In genomic region chr2:38121481-38121880, GRCh38 we compare ENCODE assay signal across 13 cellular contexts. TPM values are rescaled to one million over a fixed set of nuclear protein-coding genes. Genes with fewer than 3 reads are reported as not detected.
DNase-seq lines count a peak whose midpoint lies in the region; FAIRE-seq and TF ChIP-seq lines count a peak whose summit lies in the region.
"Had no signal": no experiment of that assay in that cellular context is flagged by ENCODE, and none has a peak within 500 bp of the region (broad histone marks: within the 10 kb centered on the region; RNA-seq: fewer than 3 reads in every experiment).

No MANE protein-coding gene starts in this region.

- 94% methylated on average over 2 of the region's 2 CpGs for WGBS in esophagus muscularis mucosa
- WGBS in smooth muscle cell (ENCODE audit: low lambda C conversion rate) = 91% methylated on average over 2 of the region's 2 CpGs

- TF ChIP-seq CTCF in esophagus muscularis mucosa (IDR thresholded peaks at IDR 0.05) (no peak), smooth muscle cell (IDR thresholded peaks at IDR 0.05; ENCODE audit: borderline replicate concordance, insufficient read depth, poor library complexity, severe bottlenecking) (no peak)

- TF ChIP-seq EP300 in esophagus muscularis mucosa (IDR thresholded peaks at IDR 0.05) = no peak

- no peaks in the 10 kb centered on the region for H4K20me1 ChIP-seq in smooth muscle cell (ENCODE audit: low read depth)
- H4K20me1 ChIP-seq: BLaER1 had no signal

- H3K27ac ChIP-seq in esophagus muscularis mucosa (replicated peaks in 1 of 4) (no peak overlapping the region), smooth muscle cell (ENCODE audit: low read depth) (no peak overlapping the region)
- H3K27ac ChIP-seq: BLaER1, GM23248 had no signal

- peak overlapping the region; percentile 20 for H2AFZ ChIP-seq in smooth muscle cell (ENCODE audit: low read depth)

- FAIRE-seq in GM12891 (lab: Jason Lieb, UNC) = no peak
- FAIRE-seq: H54 had no signal

- H3K27me3 ChIP-seq in esophagus muscularis mucosa = no peaks in the 10 kb centered on the region
- no peaks in the 10 kb centered on the region for H3K27me3 ChIP-seq in smooth muscle cell (ENCODE audit: low read depth)
- H3K27me3 ChIP-seq: BLaER1 had no signal

- no peaks in the 10 kb centered on the region for H3K79me2 ChIP-seq in smooth muscle cell (ENCODE audit: low read depth)

- no peaks in the 10 kb centered on the region for H3K36me3 ChIP-seq in esophagus muscularis mucosa
- H3K36me3 ChIP-seq in smooth muscle cell (ENCODE audit: low read depth) = no peaks in the 10 kb centered on the region
- H3K36me3 ChIP-seq: BLaER1 had no signal

- peak; percentile 32 for DNase-seq in NCI-H2171 treated with DMSO at 0.1 percent for 48 hours (lab: John Stamatoyannopoulos, UW)
- no peak for DNase-seq in NCI-H2171 (lab: John Stamatoyannopoulos, UW)
- no peak for DNase-seq in GM12891 (ENCODE audit: insufficient read length, low spot score)
- DNase-seq in esophagus muscularis mucosa (ENCODE audit: extremely low spot score) = peak; percentile 31
- no peak for DNase-seq in smooth muscle cell (lab: John Stamatoyannopoulos, UW; ENCODE audit: unreplicated experiment)
- no peak for DNase-seq in HT-29 (ENCODE audit: low spot score)
- DNase-seq in islet precursor cell = no peak
- DNase-seq: 8988T; AML-193; CD4-positive, CD25-positive, alpha-beta regulatory T cell; GM23248 had no signal

- H3K4me3 ChIP-seq in esophagus muscularis mucosa (no peak overlapping the region), smooth muscle cell (no peak overlapping the region)
- H3K4me3 ChIP-seq: BLaER1, GM23248 had no signal

- H3K4me1 ChIP-seq in esophagus muscularis mucosa (peaks cover 0 to 4% (median 0%) of the 10 kb centered on the region in 4 donors), smooth muscle cell (ENCODE audit: low read depth) (no peaks in the 10 kb centered on the region)
- H3K4me1 ChIP-seq: BLaER1 had no signal

- no peaks in the 10 kb centered on the region for H3F3A ChIP-seq in smooth muscle cell (ENCODE audit: low read depth)

- H3K4me2 ChIP-seq in smooth muscle cell = no peak overlapping the region
- H3K4me2 ChIP-seq: BLaER1 had no signal

- no peak for TF ChIP-seq POLR2A in GM12891 (IDR thresholded peaks at IDR 0.05; ENCODE audit: low read depth, low read length)
- TF ChIP-seq POLR2A in esophagus muscularis mucosa (IDR thresholded peaks at IDR 0.05; ENCODE audit: low read depth) = no peak

- no peak overlapping the region for H3K9ac ChIP-seq in smooth muscle cell (ENCODE audit: low read depth)
- H3K9ac ChIP-seq: BLaER1, GM23248 had no signal

- intact Hi-C loops in esophagus muscularis mucosa (cut with DNase I) = no loop called here

- no peaks in the 10 kb centered on the region for H3K9me3 ChIP-seq in esophagus muscularis mucosa
- no peaks in the 10 kb centered on the region for H3K9me3 ChIP-seq in smooth muscle cell (replicated peaks; ENCODE audit: low read depth)

TF ChIP-seq in GM12891, 5 proteins besides CTCF, POLR2A, EP300 and RAD21:
- TF ChIP-seq POLR2AphosphoS5 (IDR thresholded peaks at IDR 0.05; ENCODE audit: low read depth, low read length) (no peak), SPI1 (IDR thresholded peaks at IDR 0.05; ENCODE audit: low read depth, low read length) (0 out of 2 replicates have a peak, but pooled peaks have one; percentile 19)

RNA-seq across cellular contexts. Expression of gene CYP1B1, which starts 45.5 kb away (rescaled TPM):
- polyA plus RNA-seq in GM12891 (2012; ENCODE audit: low read depth, missing spikeins) = 21.9 TPM
- total RNA-seq in esophagus muscularis mucosa (10 to 100 TPM; 20.8 to 60.3 (median 37.6) TPM), smooth muscle cell (23.2 and 42.6 TPM in 2 replicates)
- polyA plus RNA-seq in smooth muscle cell = 29.6 and 47.7 TPM in 2 replicates
- 13.5 and 17.7 TPM in 2 replicates for total RNA-seq in HT-29 (2014; rRNA removed; shearing (Covaris generic))
- total RNA-seq: CD4-positive, CD25-positive, alpha-beta regulatory T cell had no signal

Comparison
In these comparisons a context has a peak if more than half of its experiments do, and no peak if none do; other contexts are left out.
1. DNase-seq: peak in NCI-H2171 treated with DMSO at 0.1 percent for 48 hours (single experiment) and esophagus muscularis mucosa (single experiment); none in NCI-H2171 (single experiment), GM12891 (single experiment), smooth muscle cell (single experiment), HT-29 (single experiment) and islet precursor cell (single experiment).